In the genomic region with DNA sequence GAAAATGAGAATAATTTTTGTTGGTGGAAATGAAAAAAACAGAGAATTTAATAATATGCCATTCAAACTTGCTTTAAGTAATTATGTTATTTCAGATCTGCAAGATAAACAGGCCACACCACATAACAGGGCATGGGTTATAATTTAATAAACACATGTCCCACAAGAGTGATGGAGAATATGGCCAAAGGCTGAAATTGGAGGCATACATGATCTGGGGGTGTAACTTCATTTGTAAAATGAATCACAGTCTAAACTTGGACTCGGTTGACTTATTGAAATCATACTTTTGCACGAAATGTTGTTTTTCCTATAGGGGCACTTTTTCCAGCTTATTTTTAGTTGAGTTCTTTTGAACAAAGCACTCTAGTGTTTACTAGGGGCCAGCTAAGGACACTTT, we compare ENCODE assay signal across 19 cellular contexts.
"Had no signal": no experiment of that assay in that cellular context is flagged by ENCODE, and none has a peak within 500 bp of the region (broad histone marks: within the 10 kb centered on the region; RNA-seq: fewer than 3 reads in every experiment).

No MANE protein-coding gene starts in this region.

- H3K36me3 Mint-ChIP-seq: activated CD8-positive, alpha-beta memory T cell treated with anti-CD3 and anti-CD28 coated beads, Interleukin-2, amount 10 ng/mL, durations not matched to agents 7 days and 5 days; activated naive CD4-positive, alpha-beta T cell treated with anti-CD3 and anti-CD28 coated beads, Interleukin-2, amount 10 ng/mL, durations not matched to agents 7 days and 5 days had no signal

- H3K4me1 Mint-ChIP-seq: activated CD4-positive, alpha-beta T cell treated with anti-CD3 and anti-CD28 coated beads for 36 hours; activated CD8-positive, alpha-beta memory T cell treated with anti-CD3 and anti-CD28 coated beads, Interleukin-2, amount 10 ng/mL, durations not matched to agents 7 days and 5 days; activated naive CD4-positive, alpha-beta T cell treated with anti-CD3 and anti-CD28 coated beads, Interleukin-2, amount 10 ng/mL, durations not matched to agents 7 days and 5 days; naive thymus-derived CD4-positive, alpha-beta T cell had no signal

- H3K27ac Mint-ChIP-seq: activated CD4-positive, alpha-beta memory T cell treated with anti-CD3 and anti-CD28 coated beads for 36 hours; activated CD4-positive, alpha-beta T cell treated with anti-CD3 and anti-CD28 coated beads for 36 hours; activated CD8-positive, alpha-beta memory T cell treated with anti-CD3 and anti-CD28 coated beads, Interleukin-2, amount 10 ng/mL, durations not matched to agents 7 days and 5 days; activated naive CD4-positive, alpha-beta T cell treated with anti-CD3 and anti-CD28 coated beads, Interleukin-2, amount 10 ng/mL, durations not matched to agents 7 days and 5 days; naive thymus-derived CD4-positive, alpha-beta T cell had no signal

- H3K9me3 Mint-ChIP-seq: activated naive CD4-positive, alpha-beta T cell treated with anti-CD3 and anti-CD28 coated beads, Interleukin-2, amount 10 ng/mL, durations not matched to agents 7 days and 5 days had no signal

- H3K27me3 Mint-ChIP-seq: activated CD4-positive, alpha-beta memory T cell treated with anti-CD3 and anti-CD28 coated beads for 36 hours; activated CD4-positive, alpha-beta T cell treated with anti-CD3 and anti-CD28 coated beads for 36 hours had no signal

- ATAC-seq: activated CD4-positive, alpha-beta T cell treated with anti-CD3 and anti-CD28 coated beads for 36 hours; activated CD8-positive, alpha-beta memory T cell treated with anti-CD3 and anti-CD28 coated beads, Interleukin-2, amount 10 ng/mL, durations not matched to agents 7 days and 5 days; esophagus mucosa; gastroesophageal sphincter; heart right ventricle; left lobe of liver; mucosa of descending colon; naive thymus-derived CD4-positive, alpha-beta T cell had no signal

- H3K4me3 Mint-ChIP-seq: activated CD4-positive, alpha-beta memory T cell treated with anti-CD3 and anti-CD28 coated beads for 36 hours; activated CD4-positive, alpha-beta T cell treated with anti-CD3 and anti-CD28 coated beads for 36 hours; activated CD8-positive, alpha-beta memory T cell treated with anti-CD3 and anti-CD28 coated beads, Interleukin-2, amount 10 ng/mL, durations not matched to agents 7 days and 5 days; activated naive CD4-positive, alpha-beta T cell treated with anti-CD3 and anti-CD28 coated beads, Interleukin-2, amount 10 ng/mL, durations not matched to agents 7 days and 5 days; naive thymus-derived CD4-positive, alpha-beta T cell had no signal

- DNase-seq: activated CD4-positive, alpha-beta memory T cell treated with anti-CD3 and anti-CD28 coated beads for 36 hours; activated CD4-positive, alpha-beta T cell treated with anti-CD3 and anti-CD28 coated beads for 36 hours; activated CD8-positive, alpha-beta memory T cell treated with anti-CD3 and anti-CD28 coated beads, Interleukin-2, amount 10 ng/mL, durations not matched to agents 7 days and 5 days; activated naive CD4-positive, alpha-beta T cell treated with anti-CD3 and anti-CD28 coated beads, Interleukin-2, amount 10 ng/mL, durations not matched to agents 7 days and 5 days; activated T-cell treated with anti-CD3 and anti-CD28 coated beads, Interleukin-2, amount 50 U/mL, for 1 hour; colonic mucosa; heart right ventricle; islet precursor cell; mucosa of descending colon; naive thymus-derived CD4-positive, alpha-beta T cell; posterior cingulate gyrus; stimulated activated CD4-positive, alpha-beta T cell treated with anti-CD3 and anti-CD28 coated beads, Interleukin-4, amount 100 ng/mL, for 4 hours; stimulated activated CD8-positive, alpha-beta memory T cell treated with anti-CD3 and anti-CD28 coated beads, Interleukin-4, amount 100 ng/mL, for 48 hours; stimulated activated naive CD4-positive, alpha-beta T cell treated with Interleukin-2 at 50 U/mL for 16 hours; T-helper 2 cell; transverse colon had no signal
